In genomic region chr10:118373786-118374185, GRCh38 we compare ENCODE assay signal across 17 cellular contexts. TPM values are rescaled to one million over a fixed set of nuclear protein-coding genes. Genes with fewer than 3 reads are reported as not detected.
DNase-seq lines count a peak whose midpoint lies in the region; ATAC-seq and TF ChIP-seq lines count a peak whose summit lies in the region.
"Had no signal": no experiment of that assay in that cellular context is flagged by ENCODE, and none has a peak within 500 bp of the region (broad histone marks: within the 10 kb centered on the region; RNA-seq: fewer than 3 reads in every experiment).

No MANE protein-coding gene starts in this region.

- H3K4me3 ChIP-seq in fibroblast of the aortic adventitia (ENCODE audit: low read depth, low read length) (no peak overlapping the region), skeletal muscle satellite cell (ENCODE audit: low read length) (no peak overlapping the region)
- H3K4me3 ChIP-seq: SJSA1, testis had no signal

- H3K36me3 ChIP-seq in skeletal muscle satellite cell (ENCODE audit: insufficient read depth, low read length), result no peaks in the 10 kb centered on the region
- H3K36me3 ChIP-seq: SJSA1 had no signal

- intact Hi-C loops in left cardiac atrium (cut with DNase I), result no loop called here

- H3K9ac ChIP-seq in skeletal muscle satellite cell (ENCODE audit: low read depth, low read length), result no peak overlapping the region

- H3K9me3 ChIP-seq in skeletal muscle satellite cell (replicated peaks; ENCODE audit: low read length), result no peaks in the 10 kb centered on the region
- H3K9me3 ChIP-seq: SJSA1, testis had no signal

- H3K4me2 ChIP-seq in skeletal muscle satellite cell (ENCODE audit: low read length), result peak overlapping the region; percentile 27

- DNase-seq in HCEC 1CT (peak; percentile 92), fibroblast of the aortic adventitia (ENCODE audit: low read depth) (peak; percentile 45), midbrain (lab: John Stamatoyannopoulos, UW) (no peak), left cardiac atrium (no peak), cerebellum (ENCODE audit: low spot score) (no peak)
- DNase-seq: activated naive CD8-positive, alpha-beta T cell treated with anti-CD3 and anti-CD28 coated beads for 36 hours; Calu3; effector CD8-positive, alpha-beta T cell; naive thymus-derived CD4-positive, alpha-beta T cell; NCI-H146; NCI-H526 treated with DMSO at 0.1 percent for 48 hours; right cardiac atrium; testis had no signal

- no peaks in the 10 kb centered on the region for H3K27me3 ChIP-seq in skeletal muscle satellite cell (ENCODE audit: control insufficient read depth, insufficient read depth, low read length)
- H3K27me3 ChIP-seq: SJSA1, testis had no signal

- TF ChIP-seq CTCF in fibroblast of the aortic adventitia (IDR thresholded peaks at IDR 0.05; ENCODE audit: insufficient read depth, low read length), result no peak

- ATAC-seq in SK-N-SH treated with all-trans-retinoic acid at 6 μM for 48 hours (peak; percentile 66; the same call in 2 of the 3 replicates), HG03469 (IDR thresholded peaks at IDR 0.05; ENCODE audit: unreplicated experiment) (no peak), left cardiac atrium (no peak)
- ATAC-seq: naive thymus-derived CD4-positive, alpha-beta T cell; right cardiac atrium had no signal

- H3K4me1 ChIP-seq in skeletal muscle satellite cell (ENCODE audit: control insufficient read depth, insufficient read depth, low read length), result peaks cover 13% of the 10 kb centered on the region
- H3K4me1 ChIP-seq: testis had no signal

TF ChIP-seq in SK-N-SH treated with all-trans-retinoic acid at 6 μM for 48 hours, 23 proteins besides CTCF, POLR2A, EP300 and RAD21:
- TF ChIP-seq TSHZ2 (CRISPR knock-in tag; IDR thresholded peaks at IDR 0.05) (no peak), ISL1 (CRISPR knock-in tag; IDR thresholded peaks at IDR 0.05) (peak; percentile 43)

RNA-seq across cellular contexts. Expression of gene FAM204A, which starts 31.7 kb away (rescaled TPM):
- total RNA-seq in fibroblast of the aortic adventitia (ENCODE audit: low replicate concordance) (103 and 174 TPM in 2 replicates), left cardiac atrium (10 to 100 TPM; 46.5 to 60.6 TPM), cerebellum (39.7 TPM)
- total RNA-seq in skeletal muscle satellite cell (2012; rRNA removed), result 51.1 and 51.7 TPM in 2 replicates

Comparison
In these comparisons a context has a peak if more than half of its experiments do, and no peak if none do; other contexts are left out.
1. DNase-seq: peak in HCEC 1CT (single experiment) and fibroblast of the aortic adventitia (single experiment); none in midbrain (single experiment), left cardiac atrium (single experiment) and cerebellum (single experiment).